ENCODE assay signal across 8 cellular contexts in genomic region chr6:44237813-44238433, GRCh38. TPM values are rescaled to one million over a fixed set of nuclear protein-coding genes. Genes with fewer than 3 reads are reported as not detected.
DNase-seq lines count a peak whose midpoint lies in the region; ATAC-seq lines count a peak whose summit lies in the region.

No MANE protein-coding gene starts in this region.

- DNase-seq in NCI-H446 (lab: John Stamatoyannopoulos, UW) (peak; percentile 49 to 80), NCI-H446 treated with DMSO at 0.1 percent for 48 hours (lab: John Stamatoyannopoulos, UW) (no peak), NCI-H2171 (lab: John Stamatoyannopoulos, UW) (peak; percentile 56), left kidney (ENCODE audit: low read depth, low spot score) (peak; percentile 90)
- peak; percentile 88 for DNase-seq in activated CD4-positive, alpha-beta T cell treated with anti-CD3 and anti-CD28 coated beads for 36 hours
- DNase-seq in stimulated activated CD4-positive, alpha-beta T cell treated with anti-CD3 and anti-CD28 coated beads, Interleukin-2, amount 100 ng/mL, for 24 hours: peak; percentile 81 to 83

- intact Hi-C loops in activated CD4-positive, alpha-beta T cell treated with anti-CD3 and anti-CD28 coated beads for 36 hours (cut with DNase I, micrococcal nuclease): loop anchor here (1.0 to 5.0 kb wide), 9 partner anchors 8 to 149 kb away; partner anchors contain the start of genes CDC5L (in 1 of the 2), MRPL14 (in 1 of the 2), NFKBIE (in 1 of the 2) and SLC29A1 (in 1 of the 2)

- H3K27ac ChIP-seq in cingulate gyrus (ENCODE audit: low read depth, low read length): peak overlapping the region; percentile 99

- CTCF ChIA-PET in activated CD4-positive, alpha-beta T cell treated with anti-CD3 and anti-CD28 coated beads for 36 hours (lab: Charles Lee): interaction anchor here (0.6 to 1.7 kb wide), 6 partner anchors 13 to 77 kb away, joined by 3 to 8 read pairs (median 4); no protein-coding TSS in a partner anchor

- ATAC-seq in HG02852 (IDR thresholded peaks at IDR 0.05; ENCODE audit: unreplicated experiment): peak; percentile 84
- peak; percentile 78 for ATAC-seq in activated CD4-positive, alpha-beta T cell treated with anti-CD3 and anti-CD28 coated beads for 36 hours

- peak overlapping the region; percentile 94 for H3K27ac Mint-ChIP-seq in activated CD4-positive, alpha-beta T cell treated with anti-CD3 and anti-CD28 coated beads for 36 hours

- peak overlapping the region; percentile 75 for H3K4me3 Mint-ChIP-seq in activated CD4-positive, alpha-beta T cell treated with anti-CD3 and anti-CD28 coated beads for 36 hours

- no peaks in the 10 kb centered on the region for H3K27me3 Mint-ChIP-seq in activated CD4-positive, alpha-beta T cell treated with anti-CD3 and anti-CD28 coated beads for 36 hours

- H3K9me3 Mint-ChIP-seq in activated CD4-positive, alpha-beta T cell treated with anti-CD3 and anti-CD28 coated beads for 36 hours (ENCODE audit: low read depth): no peaks in the 10 kb centered on the region

- peaks cover 7% of the 10 kb centered on the region for H3K36me3 Mint-ChIP-seq in activated CD4-positive, alpha-beta T cell treated with anti-CD3 and anti-CD28 coated beads for 36 hours (ENCODE audit: low read depth)

- peaks cover 31% of the 10 kb centered on the region for H3K4me1 Mint-ChIP-seq in activated CD4-positive, alpha-beta T cell treated with anti-CD3 and anti-CD28 coated beads for 36 hours

- POLR2A ChIA-PET in activated CD4-positive, alpha-beta T cell treated with anti-CD3 and anti-CD28 coated beads for 36 hours (lab: Charles Lee): interaction anchor here (0.6 to 1.8 kb wide), 4 partner anchors 9 to 536 kb away, joined by 3 to 15 read pairs (median 4); partner anchors contain the start of gene HSP90AB1

RNA-seq across cellular contexts. Expression of gene HSP90AB1, which starts 9.0 kb away (rescaled TPM):
- 1,000 to 10,000 TPM; 2,120 to 2,263 TPM for total RNA-seq in activated CD4-positive, alpha-beta T cell treated with anti-CD3 and anti-CD28 coated beads for 36 hours

RNA-seq across cellular contexts. Expression of gene SLC29A1, which starts 14.5 kb away (rescaled TPM):
- 10 to 100 TPM; 59.8 to 98.3 TPM for total RNA-seq in activated CD4-positive, alpha-beta T cell treated with anti-CD3 and anti-CD28 coated beads for 36 hours

RNA-seq across cellular contexts. Expression of gene SLC35B2, which starts 19.4 kb away (rescaled TPM):
- 10 to 100 TPM; 14.1 TPM for total RNA-seq in activated CD4-positive, alpha-beta T cell treated with anti-CD3 and anti-CD28 coated beads for 36 hours

RNA-seq across cellular contexts. Expression of gene MYMX, which starts 21.2 kb away (rescaled TPM):
- total RNA-seq in activated CD4-positive, alpha-beta T cell treated with anti-CD3 and anti-CD28 coated beads for 36 hours: not detected

RNA-seq across cellular contexts. Expression of gene NFKBIE, which starts 27.4 kb away (rescaled TPM):
- total RNA-seq in activated CD4-positive, alpha-beta T cell treated with anti-CD3 and anti-CD28 coated beads for 36 hours: 10 to 100 TPM; 17.2 to 19.9 TPM
